Comparison of ENCODE assay signal across 12 cellular contexts in the genomic region with DNA sequence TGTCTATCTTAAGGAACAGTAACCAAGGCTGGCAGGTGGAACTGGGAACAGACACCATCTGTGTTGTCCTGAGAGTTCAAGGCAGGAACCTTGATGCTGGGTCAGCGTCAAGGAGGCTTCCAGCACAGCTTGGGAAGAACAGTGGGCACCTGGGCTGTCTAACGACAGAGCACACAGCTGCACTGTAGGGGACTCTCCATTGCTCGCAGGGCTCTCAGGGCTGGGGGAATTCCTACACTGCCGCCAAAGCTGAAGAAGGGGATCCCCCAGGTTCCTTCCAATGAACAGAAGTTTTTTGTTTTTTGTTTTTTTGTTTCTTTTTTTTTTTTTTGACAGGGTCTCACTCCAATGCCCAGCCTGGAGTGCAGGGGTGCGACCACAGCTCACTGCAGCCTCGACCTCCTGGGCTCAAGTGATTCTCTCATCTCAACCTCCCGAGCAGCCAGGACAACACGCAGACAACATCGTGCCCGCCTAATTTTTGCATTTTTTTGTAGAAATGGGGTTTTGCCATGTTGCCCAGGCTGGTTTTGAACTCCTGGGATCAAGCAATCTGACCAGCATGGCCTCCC.
DNase-seq lines count a peak whose midpoint lies in the region; ATAC-seq and TF ChIP-seq lines count a peak whose summit lies in the region.
"Had no signal": no experiment of that assay in that cellular context is flagged by ENCODE, and none has a peak within 500 bp of the region (broad histone marks: within the 10 kb centered on the region; RNA-seq: fewer than 3 reads in every experiment).

No MANE protein-coding gene starts in this region.

- intact Hi-C loops in adrenal gland (cut with DNase I): no loop called here

- no peaks in the 10 kb centered on the region for H3K9me3 ChIP-seq in adrenal gland (replicated peaks in 1 of 3)
- H3K9me3 ChIP-seq: tibial artery had no signal

- TF ChIP-seq CTCF in adrenal gland (IDR thresholded peaks at IDR 0.05): no peak

- 84 to 92% (median 87%) methylated on average over 10 of the region's 10 CpGs for WGBS in adrenal gland, 4 donors

- TF ChIP-seq POLR2A in adrenal gland (IDR thresholded peaks at IDR 0.05): no peak

- H3K36me3 ChIP-seq in adrenal gland (replicated peaks in 1 of 2): no peaks in the 10 kb centered on the region

- H3K27me3 ChIP-seq in adrenal gland: no peaks in the 10 kb centered on the region
- H3K27me3 ChIP-seq: tibial artery had no signal

- H3K4me3 ChIP-seq in adrenal gland: no peak overlapping the region
- H3K4me3 ChIP-seq: tibial artery had no signal

- peaks cover 11 to 24% of the 10 kb centered on the region in 2 donors for H3K4me1 ChIP-seq in adrenal gland (replicated peaks in 1 of 2)
- H3K4me1 ChIP-seq: tibial artery had no signal

- DNase-seq in adrenal gland: no peak
- DNase-seq in DMS114 treated with DMSO at 0.1 percent for 48 hours (lab: John Stamatoyannopoulos, UW; ENCODE audit: unreplicated experiment): no peak
- DNase-seq in stimulated activated naive CD4-positive, alpha-beta T cell treated with Interleukin-2 at 50 U/mL for 16 hours (lab: John Stamatoyannopoulos, UW): no peak
- no peak for DNase-seq in RKO (ENCODE audit: low spot score)
- DNase-seq in stimulated activated CD4-positive, alpha-beta T cell treated with anti-CD3 and anti-CD28 coated beads, Interleukin-2, amount 100 ng/mL, for 48 hours: no peak
- DNase-seq: mesendoderm, NCI-H526 treated with DMSO at 0.1 percent for 48 hours, T1000, tibial artery had no signal

- ATAC-seq in GM18502 (IDR thresholded peaks at IDR 0.05; ENCODE audit: poor library complexity, unreplicated experiment) (peak; percentile 57), GM19455 (IDR thresholded peaks at IDR 0.05; ENCODE audit: unreplicated experiment) (peak; percentile 48), HG03095 (IDR thresholded peaks at IDR 0.05; ENCODE audit: unreplicated experiment) (peak; percentile 53)

- peak overlapping the region in 3 of 5 donors; percentile 24 to 74 (median 72) for H3K27ac ChIP-seq in adrenal gland
- H3K27ac ChIP-seq: tibial artery had no signal
